21 cellular contexts compared by ENCODE assay signal in genomic region chr1:209302777-209303642, GRCh38.
DNase-seq lines count a peak whose midpoint lies in the region; TF ChIP-seq lines count a peak whose summit lies in the region.
"Had no signal": no experiment of that assay in that cellular context is flagged by ENCODE, and none has a peak within 500 bp of the region (broad histone marks: within the 10 kb centered on the region; RNA-seq: fewer than 3 reads in every experiment).

No MANE protein-coding gene starts in this region.

- TF ChIP-seq CTCF in epithelial cell of esophagus (IDR thresholded peaks at IDR 0.05; ENCODE audit: insufficient read depth, low read depth, low read length, missing control alignments) (no peak), GM13976 (IDR thresholded peaks at IDR 0.05; ENCODE audit: borderline replicate concordance, control extremely low read depth, extremely low read depth, insufficient read depth, missing control alignments) (no peak)

- H3K4me3 ChIP-seq in epithelial cell of esophagus (ENCODE audit: low read length) = no peak overlapping the region
- H3K4me3 ChIP-seq: thyroid gland had no signal

- in situ Hi-C loops in GM13976 (cut with MboI; ENCODE audit: low sequenced_read_pairs, unreplicated experiment) = no loop called here

- peak; percentile 3 for DNase-seq in NCI-H2171 treated with DMSO at 0.1 percent for 48 hours (lab: John Stamatoyannopoulos, UW)
- DNase-seq in NCI-H2171 (lab: John Stamatoyannopoulos, UW) = no peak
- DNase-seq in NCI-H146 (lab: John Stamatoyannopoulos, UW) = peak; percentile 52
- peak; percentile 34 for DNase-seq in NCI-H748 treated with DMSO at 0.1 percent for 48 hours (lab: John Stamatoyannopoulos, UW)
- DNase-seq in epithelial cell of esophagus (ENCODE audit: low read depth) = peak; percentile 22
- DNase-seq in HUDEP-2 (lab: John Stamatoyannopoulos, UW; ENCODE audit: unreplicated experiment in 76 of 76) = no peak
- no peak for DNase-seq in ureter (ENCODE audit: low spot score)
- no peak for DNase-seq in GM13976 (ENCODE audit: low spot score)
- DNase-seq: activated CD4-positive, alpha-beta T cell treated with anti-CD3 and anti-CD28 coated beads for 48 hours; anterior cingulate cortex; CD4-positive, alpha-beta T cell; EL; GOT3; HFFc6; hypothalamus; left colon; NCI-H446 treated with DMSO at 0.1 percent for 48 hours; SHP77 treated with DMSO at 0.1 percent for 48 hours; stimulated activated CD4-positive, alpha-beta T cell treated with anti-CD3 and anti-CD28 coated beads, Interleukin-4, amount 100 ng/mL, for 1 hour; T1000 had no signal

Comparison
In these comparisons a context has a peak if more than half of its experiments do, and no peak if none do; other contexts are left out.
1. DNase-seq: peak in NCI-H2171 treated with DMSO at 0.1 percent for 48 hours (single experiment), NCI-H146 (single experiment), NCI-H748 treated with DMSO at 0.1 percent for 48 hours (single experiment) and epithelial cell of esophagus (single experiment); none in NCI-H2171 (single experiment), HUDEP-2 (0 of 76), ureter (single experiment) and GM13976 (single experiment).